Comparison of ENCODE assay signal across 18 cellular contexts in the genomic region with DNA sequence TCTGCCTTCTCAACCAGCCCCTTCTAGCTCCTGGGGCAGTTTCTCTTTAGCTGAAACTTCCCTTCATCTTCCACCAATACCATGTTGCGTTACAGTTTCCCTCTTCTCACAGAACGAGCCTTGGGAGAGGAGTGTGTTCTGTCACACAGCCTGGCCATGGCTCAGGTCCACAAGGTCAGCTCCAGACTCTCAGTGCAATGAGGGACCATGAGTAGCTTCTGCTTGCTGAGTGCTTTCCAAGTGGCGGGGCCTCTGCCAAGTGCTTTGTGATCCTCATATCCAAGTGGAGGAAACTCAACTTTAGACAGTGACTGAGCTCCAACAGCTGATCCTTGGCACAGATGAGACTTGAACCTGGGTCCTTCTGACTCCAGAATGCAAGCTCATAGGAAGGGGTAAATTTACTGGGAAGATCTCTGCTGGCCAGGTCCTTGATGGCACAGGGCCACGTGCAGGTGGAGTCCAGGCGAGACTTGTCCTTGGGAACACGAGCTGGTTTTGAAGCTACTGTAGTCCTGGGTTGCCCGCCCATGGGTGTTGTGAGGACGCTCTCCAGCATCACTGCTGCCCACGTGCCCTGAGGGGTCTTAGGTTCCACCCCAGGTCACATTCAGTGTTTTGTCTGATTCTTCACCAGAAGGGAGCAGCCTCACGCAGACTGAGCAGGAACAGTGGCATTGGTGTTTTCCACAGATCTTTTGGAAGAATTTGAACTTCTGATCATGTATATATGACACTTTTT.
DNase-seq lines count a peak whose midpoint lies in the region; ATAC-seq and TF ChIP-seq lines count a peak whose summit lies in the region.
"Had no signal": no experiment of that assay in that cellular context is flagged by ENCODE, and none has a peak within 500 bp of the region (broad histone marks: within the 10 kb centered on the region; RNA-seq: fewer than 3 reads in every experiment).

No MANE protein-coding gene starts in this region.

- H3K27ac ChIP-seq in esophagus muscularis mucosa (replicated peaks in 1 of 4): no peak overlapping the region
- H3K27ac ChIP-seq in right lobe of liver: no peak overlapping the region
- H3K27ac ChIP-seq: BLaER1, HL-60 had no signal

- H3K4me3 ChIP-seq in esophagus muscularis mucosa (no peak overlapping the region), right lobe of liver (no peak overlapping the region)
- H3K4me3 ChIP-seq: BLaER1, HAP-1 had no signal

- H3K27me3 ChIP-seq in esophagus muscularis mucosa (no peaks in the 10 kb centered on the region), right lobe of liver (no peaks in the 10 kb centered on the region)
- H3K27me3 ChIP-seq: BLaER1 had no signal

- DNase-seq in activated effector memory CD4-positive, alpha-beta T cell treated with anti-CD3 and anti-CD28 coated beads, Interleukin-2, amount 50 U/mL, for 16 hours: peak; percentile 49
- DNase-seq in activated effector memory CD4-positive, alpha-beta T cell treated with Interleukin-2 at 50 U/mL for 16 hours: no peak
- peak; percentile 24 for DNase-seq in esophagus muscularis mucosa (ENCODE audit: extremely low spot score)
- DNase-seq in right lobe of liver: peak in 2 of 3 donors; percentile 82 to 83
- DNase-seq in posterior vena cava (ENCODE audit: low spot score): peak; percentile 65
- DNase-seq in NCI-H526 (lab: John Stamatoyannopoulos, UW): no peak
- DNase-seq in hypothalamus (lab: John Stamatoyannopoulos, UW): no peak
- DNase-seq: 8988T; AML-193; Caco-2; CD8-positive, alpha-beta memory T cell; DMS53; GF-D8; GOT3 had no signal

- ATAC-seq in right lobe of liver (peak; percentile 36 to 84 (median 58)), HG03045 (IDR thresholded peaks at IDR 0.05; ENCODE audit: unreplicated experiment) (no peak)

- H3K9me3 ChIP-seq in esophagus muscularis mucosa (peaks cover 0 to 18% (median 15%) of the 10 kb centered on the region in 4 donors), right lobe of liver (no peaks in the 10 kb centered on the region)
- H3K9me3 ChIP-seq: HAP-1 had no signal

- peaks cover 0 to 14% (median 0%) of the 10 kb centered on the region in 4 donors for H3K36me3 ChIP-seq in esophagus muscularis mucosa
- no peaks in the 10 kb centered on the region for H3K36me3 ChIP-seq in right lobe of liver
- H3K36me3 ChIP-seq: HAP-1 had no signal

- TF ChIP-seq CTCF in esophagus muscularis mucosa (IDR thresholded peaks at IDR 0.05): no peak
- no peak for TF ChIP-seq CTCF in right lobe of liver (IDR thresholded peaks at IDR 0.05)

- H3K4me1 ChIP-seq in esophagus muscularis mucosa (no peaks in the 10 kb centered on the region), right lobe of liver (peaks cover 0 to 16% (median 0%) of the 10 kb centered on the region in 4 donors)
- H3K4me1 ChIP-seq: BLaER1, Caco-2, HAP-1 had no signal

- no peak for TF ChIP-seq POLR2A in esophagus muscularis mucosa (IDR thresholded peaks at IDR 0.05; ENCODE audit: low read depth)
- no peak for TF ChIP-seq POLR2A in right lobe of liver (IDR thresholded peaks at IDR 0.05)

- intact Hi-C loops in esophagus muscularis mucosa (cut with DNase I) (no loop called here), right lobe of liver (cut with DNase I) (no loop called here), posterior vena cava (cut with DNase I) (no loop called here)

- no peak for TF ChIP-seq EP300 in esophagus muscularis mucosa (IDR thresholded peaks at IDR 0.05)

- WGBS in esophagus muscularis mucosa: 91% methylated on average over 8 of the region's 10 CpGs
- 81% methylated on average over 4 of the region's 10 CpGs for WGBS in right lobe of liver (ENCODE audit: insufficient coverage, low coverage, low lambda C conversion rate, missing lambda C conversion rate)

Comparison
In these comparisons a context has a peak if more than half of its experiments do, and no peak if none do; other contexts are left out.
1. DNase-seq: peak in activated effector memory CD4-positive, alpha-beta T cell treated with anti-CD3 and anti-CD28 coated beads, Interleukin-2, amount 50 U/mL, for 16 hours (single experiment), esophagus muscularis mucosa (single experiment), right lobe of liver (2 of 3) and posterior vena cava (single experiment); none in activated effector memory CD4-positive, alpha-beta T cell treated with Interleukin-2 at 50 U/mL for 16 hours (single experiment), NCI-H526 (0 of 2) and hypothalamus (0 of 51).